In genomic region chr3:158770254-158771017, GRCh38 we compare ENCODE assay signal across 12 cellular contexts. TPM values are rescaled to one million over a fixed set of nuclear protein-coding genes. Genes with fewer than 3 reads are reported as not detected.
DNase-seq lines count a peak whose midpoint lies in the region; ATAC-seq and TF ChIP-seq lines count a peak whose summit lies in the region.
"Had no signal": no experiment of that assay in that cellular context is flagged by ENCODE, and none has a peak within 500 bp of the region (broad histone marks: within the 10 kb centered on the region; RNA-seq: fewer than 3 reads in every experiment).

No MANE protein-coding gene starts in this region.

- no peak for TF ChIP-seq EP300 in gastroesophageal sphincter (IDR thresholded peaks at IDR 0.05)

- H3K4me3 ChIP-seq in gastroesophageal sphincter, result no peak overlapping the region

- TF ChIP-seq POLR2A in gastroesophageal sphincter (IDR thresholded peaks at IDR 0.05), result no peak

- no peaks in the 10 kb centered on the region for H3K27me3 ChIP-seq in gastroesophageal sphincter

- H3K4me1 Mint-ChIP-seq in type B pancreatic cell (ENCODE audit: unreplicated experiment), result peaks cover 47% of the 10 kb centered on the region
- no peaks in the 10 kb centered on the region for H3K4me1 Mint-ChIP-seq in activated CD4-positive, alpha-beta memory T cell treated with anti-CD3 and anti-CD28 coated beads, Interleukin-2, amount 10 ng/mL, durations not matched to agents 7 days and 5 days
- no peaks in the 10 kb centered on the region for H3K4me1 Mint-ChIP-seq in stimulated activated memory B cell treated with anti-CD40 and anti-IgM and Interleukin-4, amounts not matched to agents 10 μg/mL and 1 μg/mL and 100 μg/mL, for 72 hours
- H3K4me1 Mint-ChIP-seq: activated CD4-positive, alpha-beta T cell treated with anti-CD3 and anti-CD28 coated beads for 36 hours had no signal

- H3K36me3 Mint-ChIP-seq in type B pancreatic cell, result peaks cover 6% of the 10 kb centered on the region
- H3K36me3 Mint-ChIP-seq in activated CD4-positive, alpha-beta memory T cell treated with anti-CD3 and anti-CD28 coated beads, Interleukin-2, amount 10 ng/mL, durations not matched to agents 7 days and 5 days (ENCODE audit: low read depth), result no peaks in the 10 kb centered on the region
- peaks cover 17% of the 10 kb centered on the region for H3K36me3 Mint-ChIP-seq in stimulated activated memory B cell treated with anti-CD40 and anti-IgM and Interleukin-4, amounts not matched to agents 10 μg/mL and 1 μg/mL and 100 μg/mL, for 72 hours

- peak overlapping the region; percentile 91 for H3K27ac Mint-ChIP-seq in type B pancreatic cell
- H3K27ac Mint-ChIP-seq in activated CD4-positive, alpha-beta memory T cell treated with anti-CD3 and anti-CD28 coated beads, Interleukin-2, amount 10 ng/mL, durations not matched to agents 7 days and 5 days, result no peak overlapping the region
- no peak overlapping the region for H3K27ac Mint-ChIP-seq in stimulated activated memory B cell treated with anti-CD40 and anti-IgM and Interleukin-4, amounts not matched to agents 10 μg/mL and 1 μg/mL and 100 μg/mL, for 72 hours
- H3K27ac Mint-ChIP-seq: activated CD4-positive, alpha-beta T cell treated with anti-CD3 and anti-CD28 coated beads for 36 hours had no signal

- H3K4me3 Mint-ChIP-seq in type B pancreatic cell, result no peak overlapping the region
- H3K4me3 Mint-ChIP-seq in activated CD4-positive, alpha-beta memory T cell treated with anti-CD3 and anti-CD28 coated beads, Interleukin-2, amount 10 ng/mL, durations not matched to agents 7 days and 5 days, result no peak overlapping the region
- no peak overlapping the region for H3K4me3 Mint-ChIP-seq in stimulated activated memory B cell treated with anti-CD40 and anti-IgM and Interleukin-4, amounts not matched to agents 10 μg/mL and 1 μg/mL and 100 μg/mL, for 72 hours
- H3K4me3 Mint-ChIP-seq: activated CD4-positive, alpha-beta T cell treated with anti-CD3 and anti-CD28 coated beads for 36 hours had no signal

- CTCF ChIA-PET in activated CD4-positive, alpha-beta memory T cell treated with anti-CD3 and anti-CD28 coated beads, Interleukin-2, amount 10 ng/mL, durations not matched to agents 7 days and 5 days (lab: Charles Lee), result no interaction called here

- H3K9me3 ChIP-seq in gastroesophageal sphincter, result no peaks in the 10 kb centered on the region

- POLR2A ChIA-PET in activated CD4-positive, alpha-beta memory T cell treated with anti-CD3 and anti-CD28 coated beads, Interleukin-2, amount 10 ng/mL, durations not matched to agents 7 days and 5 days (lab: Charles Lee), result no interaction called here

- peak overlapping the region; percentile 75 to 89 (median 82) for H3K27ac ChIP-seq in gastroesophageal sphincter

- H3K4me1 ChIP-seq in gastroesophageal sphincter, result peaks cover 36 to 96% (median 41%) of the 10 kb centered on the region in 3 donors

- WGBS in gastroesophageal sphincter (ENCODE audit: low coverage in 1 of 2), 2 donors, result 82 to 85% methylated on average over 5 to 10 of the region's 10 CpGs

- ATAC-seq in gastroesophageal sphincter, result no peak
- ATAC-seq in stimulated activated memory B cell treated with anti-CD40 and anti-IgM and Interleukin-4, amounts not matched to agents 10 μg/mL and 1 μg/mL and 100 μg/mL, for 72 hours, result no peak
- ATAC-seq: activated CD4-positive, alpha-beta T cell treated with anti-CD3 and anti-CD28 coated beads for 36 hours had no signal

- DNase-seq in NCI-H82 (lab: John Stamatoyannopoulos, UW) (peak; percentile 7), NCI-H82 treated with DMSO at 0.1 percent for 48 hours (lab: John Stamatoyannopoulos, UW; ENCODE audit: unreplicated experiment) (no peak), amniotic epithelial cell (ENCODE audit: low read depth) (peak; percentile 84), type B pancreatic cell (ENCODE audit: extremely low spot score, unreplicated experiment) (no peak), NCI-H446 (lab: John Stamatoyannopoulos, UW) (no peak)
- no peak for DNase-seq in activated CD4-positive, alpha-beta memory T cell treated with anti-CD3 and anti-CD28 coated beads, Interleukin-2, amount 10 ng/mL, durations not matched to agents 7 days and 5 days
- DNase-seq: ACHN; activated CD4-positive, alpha-beta T cell treated with anti-CD3 and anti-CD28 coated beads for 36 hours; activated gamma-delta T cell; NCI-H1417 had no signal

- TF ChIP-seq CTCF in gastroesophageal sphincter (IDR thresholded peaks at IDR 0.05), result no peak
- no peak for TF ChIP-seq CTCF in type B pancreatic cell (conservative IDR thresholded peaks at IDR 0.05)

- H3K36me3 ChIP-seq in gastroesophageal sphincter, result no peaks in the 10 kb centered on the region

- H3K9me3 Mint-ChIP-seq in type B pancreatic cell, result no peaks in the 10 kb centered on the region
- H3K9me3 Mint-ChIP-seq in activated CD4-positive, alpha-beta memory T cell treated with anti-CD3 and anti-CD28 coated beads, Interleukin-2, amount 10 ng/mL, durations not matched to agents 7 days and 5 days, result no peaks in the 10 kb centered on the region
- no peaks in the 10 kb centered on the region for H3K9me3 Mint-ChIP-seq in stimulated activated memory B cell treated with anti-CD40 and anti-IgM and Interleukin-4, amounts not matched to agents 10 μg/mL and 1 μg/mL and 100 μg/mL, for 72 hours

- no peaks in the 10 kb centered on the region for H3K27me3 Mint-ChIP-seq in type B pancreatic cell
- no peaks in the 10 kb centered on the region for H3K27me3 Mint-ChIP-seq in activated CD4-positive, alpha-beta memory T cell treated with anti-CD3 and anti-CD28 coated beads, Interleukin-2, amount 10 ng/mL, durations not matched to agents 7 days and 5 days
- no peaks in the 10 kb centered on the region for H3K27me3 Mint-ChIP-seq in stimulated activated memory B cell treated with anti-CD40 and anti-IgM and Interleukin-4, amounts not matched to agents 10 μg/mL and 1 μg/mL and 100 μg/mL, for 72 hours
- H3K27me3 Mint-ChIP-seq: activated CD4-positive, alpha-beta T cell treated with anti-CD3 and anti-CD28 coated beads for 36 hours had no signal

RNA-seq across cellular contexts. Expression of gene MFSD1, which starts 31.4 kb away (rescaled TPM):
- total RNA-seq in gastroesophageal sphincter (10 to 100 TPM; 36.3 to 93.8 (median 65.2) TPM), type B pancreatic cell (ENCODE audit: low replicate concordance) (30.5 and 44.1 TPM in 2 replicates)
- total RNA-seq in activated CD4-positive, alpha-beta memory T cell treated with anti-CD3 and anti-CD28 coated beads, Interleukin-2, amount 10 ng/mL, durations not matched to agents 7 days and 5 days, result 10 to 100 TPM; 26.9 to 27.4 TPM

RNA-seq across cellular contexts. Expression of gene RARRES1, which starts 38.2 kb away (rescaled TPM):
- total RNA-seq in gastroesophageal sphincter (100 to 1,000 TPM in 1 of 4 donors, 10 to 100 TPM in 2, 1 to 10 TPM in 1; 4.8 to 110 (median 42.7) TPM), type B pancreatic cell (ENCODE audit: low replicate concordance) (15.9 and 57.7 TPM in 2 replicates)
- not detected for total RNA-seq in activated CD4-positive, alpha-beta memory T cell treated with anti-CD3 and anti-CD28 coated beads, Interleukin-2, amount 10 ng/mL, durations not matched to agents 7 days and 5 days
- total RNA-seq: activated CD4-positive, alpha-beta T cell treated with anti-CD3 and anti-CD28 coated beads for 36 hours had no signal

Comparison
In these comparisons a context has a peak if more than half of its experiments do, and no peak if none do; other contexts are left out.
1. DNase-seq: peak in NCI-H82 (single experiment) and amniotic epithelial cell (single experiment); none in NCI-H82 treated with DMSO at 0.1 percent for 48 hours (single experiment), type B pancreatic cell (single experiment), activated CD4-positive, alpha-beta memory T cell treated with anti-CD3 and anti-CD28 coated beads, Interleukin-2, amount 10 ng/mL, durations not matched to agents 7 days and 5 days (single experiment) and NCI-H446 (0 of 2).
2. RNA of gene RARRES1, which starts 38.2 kb away (total RNA-seq): 4.8 to 110 TPM in gastroesophageal sphincter and 15.9 to 57.7 TPM in type B pancreatic cell; not detected in activated CD4-positive, alpha-beta memory T cell treated with anti-CD3 and anti-CD28 coated beads, Interleukin-2, amount 10 ng/mL, durations not matched to agents 7 days and 5 days; every median in the first group is over 4 times any median in the second.